ENCODE assay signal across 2 cellular contexts in genomic region chr10:129972966-129973673, GRCh38.
TF ChIP-seq lines count a peak whose summit lies in the region.

No MANE protein-coding gene starts in this region.

TF ChIP-seq in SK-N-SH, 30 proteins besides CTCF, POLR2A, EP300 and RAD21 (continued from another document):
- no peak for TF ChIP-seq REST (IDR thresholded peaks at IDR 0.05; ENCODE audit: low read depth, low read length)
- no peak for TF ChIP-seq TAF1 (IDR thresholded peaks at IDR 0.05; ENCODE audit: borderline replicate concordance, low read depth, low read length)

TF ChIP-seq in SK-N-SH treated with all-trans-retinoic acid at 6 μM for 48 hours, 23 proteins besides CTCF, POLR2A, EP300 and RAD21 (continued from another document):
- TF ChIP-seq TSHZ2 (CRISPR knock-in tag; IDR thresholded peaks at IDR 0.05) (no peak), OSR1 (CRISPR knock-in tag; IDR thresholded peaks at IDR 0.05) (no peak), PATZ1 (CRISPR knock-in tag; IDR thresholded peaks at IDR 0.05; ENCODE audit: borderline replicate concordance) (no peak), ARNTL (CRISPR knock-in tag; IDR thresholded peaks at IDR 0.05; ENCODE audit: borderline replicate concordance, low read depth) (no peak), ZNF8 (CRISPR knock-in tag; IDR thresholded peaks at IDR 0.05) (no peak), ZFP30 (CRISPR knock-in tag; IDR thresholded peaks at IDR 0.05) (no peak), BACH2 (CRISPR knock-in tag; IDR thresholded peaks at IDR 0.05; ENCODE audit: borderline replicate concordance) (no peak), ZFP3 (CRISPR knock-in tag; IDR thresholded peaks at IDR 0.05) (no peak), RARB (CRISPR knock-in tag; IDR thresholded peaks at IDR 0.05) (no peak), PPARA (CRISPR knock-in tag; IDR thresholded peaks at IDR 0.05; ENCODE audit: borderline replicate concordance) (no peak)
